8 cellular contexts compared by ENCODE assay signal in the genomic region with DNA sequence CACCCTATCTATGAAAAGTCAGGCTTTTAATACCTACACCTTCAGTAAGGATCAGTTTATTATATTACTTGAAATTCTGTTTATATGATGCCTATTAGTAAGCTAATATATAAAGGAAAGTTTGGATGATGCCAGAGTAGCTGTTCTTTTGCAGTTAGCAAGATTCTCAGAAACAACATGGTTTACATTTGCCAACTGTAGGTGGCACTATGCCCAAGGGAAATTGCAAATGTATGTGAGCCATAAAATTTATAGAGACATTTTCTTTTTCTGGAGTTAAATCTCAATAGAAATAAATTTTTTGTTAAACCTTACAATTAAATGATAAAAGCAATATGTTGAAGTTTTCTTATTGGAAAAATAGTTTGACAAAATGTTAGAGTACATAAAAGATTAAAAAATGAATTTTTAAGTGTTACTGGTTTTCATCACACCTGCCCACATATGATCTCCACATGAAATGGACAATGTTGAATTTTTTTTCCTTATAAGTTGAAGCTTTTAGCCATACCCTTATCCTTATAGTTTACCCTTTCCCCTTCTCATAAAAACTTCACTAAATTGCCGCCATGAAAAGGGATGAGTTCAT. TPM values are rescaled to one million over a fixed set of nuclear protein-coding genes. Genes with fewer than 3 reads are reported as not detected.
DNase-seq lines count a peak whose midpoint lies in the region; ATAC-seq and TF ChIP-seq lines count a peak whose summit lies in the region.

No MANE protein-coding gene starts in this region.

- H3K27ac ChIP-seq in aorta (ENCODE audit: low read depth in 1 of 2, low read length in 2 of 2): no peak overlapping the region

- no peaks in the 10 kb centered on the region for H3K36me3 Mint-ChIP-seq in activated CD4-positive, alpha-beta T cell treated with anti-CD3 and anti-CD28 coated beads, Interleukin-2, amount 10 ng/mL, durations not matched to agents 24 days and 14 days (ENCODE audit: low read depth)

- no peak overlapping the region for H3K4me3 Mint-ChIP-seq in activated CD4-positive, alpha-beta T cell treated with anti-CD3 and anti-CD28 coated beads, Interleukin-2, amount 10 ng/mL, durations not matched to agents 24 days and 14 days

- ATAC-seq in aorta (ENCODE audit: low FRiP score) (no peak), HG03108 (IDR thresholded peaks at IDR 0.05; ENCODE audit: unreplicated experiment) (no peak)

- peaks cover 16% of the 10 kb centered on the region for H3K27me3 Mint-ChIP-seq in activated CD4-positive, alpha-beta T cell treated with anti-CD3 and anti-CD28 coated beads, Interleukin-2, amount 10 ng/mL, durations not matched to agents 24 days and 14 days

- H3K9me3 ChIP-seq in aorta (ENCODE audit: control insufficient read depth, low read length): no peaks in the 10 kb centered on the region

- H3K4me1 ChIP-seq in aorta (ENCODE audit: control insufficient read depth in 1 of 2, insufficient read depth in 2 of 2, low read length in 2 of 2): no peaks in the 10 kb centered on the region

- H3K36me3 ChIP-seq in aorta (ENCODE audit: control insufficient read depth in 1 of 2, insufficient read depth in 2 of 2, low read length in 1 of 2): no peaks in the 10 kb centered on the region

- no peaks in the 10 kb centered on the region for H3K9me3 Mint-ChIP-seq in activated CD4-positive, alpha-beta T cell treated with anti-CD3 and anti-CD28 coated beads, Interleukin-2, amount 10 ng/mL, durations not matched to agents 24 days and 14 days

- 72 to 78% methylated on average over 1 of the region's 1 CpG for WGBS in aorta, 2 donors

- TF ChIP-seq CTCF in GM12872 (IDR thresholded peaks at IDR 0.05; ENCODE audit: insufficient read depth, low read depth, low read length) (peak; percentile 49), fibroblast of pulmonary artery (IDR thresholded peaks at IDR 0.05; ENCODE audit: low read length, missing control alignments) (peak; percentile 67)

- no peaks in the 10 kb centered on the region for H3K27me3 ChIP-seq in aorta (ENCODE audit: control insufficient read depth in 1 of 2, insufficient read depth in 2 of 2, low read length in 1 of 2)

- no peaks in the 10 kb centered on the region for H3K4me1 Mint-ChIP-seq in activated CD4-positive, alpha-beta T cell treated with anti-CD3 and anti-CD28 coated beads, Interleukin-2, amount 10 ng/mL, durations not matched to agents 24 days and 14 days

- no peak overlapping the region for H3K27ac Mint-ChIP-seq in activated CD4-positive, alpha-beta T cell treated with anti-CD3 and anti-CD28 coated beads, Interleukin-2, amount 10 ng/mL, durations not matched to agents 24 days and 14 days

- H3K4me3 ChIP-seq in fibroblast of pulmonary artery (replicated peaks; ENCODE audit: low read depth, low read length): no peak overlapping the region
- no peak overlapping the region for H3K4me3 ChIP-seq in aorta (ENCODE audit: low read length in 2 of 2)

- DNase-seq in AG08396 (ENCODE audit: low spot score): peak; percentile 38
- peak; percentile 37 for DNase-seq in NCI-H2107 treated with DMSO at 0.1 percent for 48 hours (lab: John Stamatoyannopoulos, UW; ENCODE audit: unreplicated experiment)
- peak; percentile 83 for DNase-seq in activated CD4-positive, alpha-beta T cell treated with anti-CD3 and anti-CD28 coated beads, Interleukin-2, amount 10 ng/mL, durations not matched to agents 24 days and 14 days
- peak; percentile 78 for DNase-seq in fibroblast of pulmonary artery (ENCODE audit: low read depth)
- peak; percentile 29 for DNase-seq in putamen (ENCODE audit: low spot score)
- no peak for DNase-seq in aorta

- intact Hi-C loops in activated CD4-positive, alpha-beta T cell treated with anti-CD3 and anti-CD28 coated beads, Interleukin-2, amount 10 ng/mL, durations not matched to agents 24 days and 14 days (cut with micrococcal nuclease): loop anchor here (1.0 to 5.0 kb wide), 3 partner anchors 294 to 820 kb away; no protein-coding TSS in a partner anchor
- intact Hi-C loops in aorta (cut with DNase I): loop anchor here in 1 of 2 donors (10.0 kb wide), 1 partner anchor 297 kb away; a partner anchor contains a TSS

RNA-seq across cellular contexts. Expression of a gene that starts 32.1 kb away (rescaled TPM):
- total RNA-seq in activated CD4-positive, alpha-beta T cell treated with anti-CD3 and anti-CD28 coated beads, Interleukin-2, amount 10 ng/mL, durations not matched to agents 24 days and 14 days: 0.79 and 0.95 TPM in 2 replicates
- under 1 TPM; 0.71 to 0.96 TPM for total RNA-seq in aorta
- not detected for polyA plus RNA-seq in aorta

RNA-seq across cellular contexts. Expression of a gene that starts 48.5 kb away (rescaled TPM):
- total RNA-seq in activated CD4-positive, alpha-beta T cell treated with anti-CD3 and anti-CD28 coated beads, Interleukin-2, amount 10 ng/mL, durations not matched to agents 24 days and 14 days: not detected in 2 replicates
- not detected for total RNA-seq in aorta
- polyA plus RNA-seq in aorta: not detected

Comparison
In these comparisons a context has a peak if more than half of its experiments do, and no peak if none do; other contexts are left out.
1. DNase-seq: peak in AG08396 (single experiment), NCI-H2107 treated with DMSO at 0.1 percent for 48 hours (single experiment), activated CD4-positive, alpha-beta T cell treated with anti-CD3 and anti-CD28 coated beads, Interleukin-2, amount 10 ng/mL, durations not matched to agents 24 days and 14 days (single experiment), fibroblast of pulmonary artery (single experiment) and putamen (single experiment); none in aorta (0 of 2).